In genomic region chr5:115461506-115462290, GRCh38 we compare ENCODE assay signal across 9 cellular contexts.
DNase-seq lines count a peak whose midpoint lies in the region; ATAC-seq and TF ChIP-seq lines count a peak whose summit lies in the region.
"Had no signal": no experiment of that assay in that cellular context is flagged by ENCODE, and none has a peak within 500 bp of the region (broad histone marks: within the 10 kb centered on the region; RNA-seq: fewer than 3 reads in every experiment).

No MANE protein-coding gene starts in this region.

- DNase-seq in activated T-cell treated with anti-CD3 and anti-CD28 coated beads for 24 hours (ENCODE audit: low read depth) = peak; percentile 19
- DNase-seq in activated T-cell treated with anti-CD3 and anti-CD28 coated beads for 4 hours = no peak
- peak; percentile 89 for DNase-seq in astrocyte of the spinal cord (ENCODE audit: low read depth, low spot score)
- peak; percentile 12 to 28 for DNase-seq in stimulated activated CD4-positive, alpha-beta T cell treated with anti-CD3 and anti-CD28 coated beads, Interleukin-4, amount 100 ng/mL, for 48 hours (ENCODE audit: low read depth in 2 of 2)
- no peak for DNase-seq in Ammon's horn (ENCODE audit: low spot score)
- no peak for DNase-seq in effector CD4-positive, alpha-beta T cell
- DNase-seq: lower lobe of right lung had no signal

- in situ Hi-C loops in astrocyte of the spinal cord (cut with HindIII; ENCODE audit: low sequenced_read_pairs) = no loop called here

- no peak for TF ChIP-seq CTCF in astrocyte of the spinal cord (IDR thresholded peaks at IDR 0.05; ENCODE audit: low read depth, low read length)

- peak; percentile 46 for ATAC-seq in HG03521 (IDR thresholded peaks at IDR 0.05; ENCODE audit: unreplicated experiment)
- ATAC-seq in GM19023 (IDR thresholded peaks at IDR 0.05; ENCODE audit: unreplicated experiment) = no peak

- H3K4me3 ChIP-seq in astrocyte of the spinal cord (ENCODE audit: low read depth, low read length) = no peak overlapping the region
- H3K4me3 ChIP-seq: lower lobe of right lung had no signal

Comparison
In these comparisons a context has a peak if more than half of its experiments do, and no peak if none do; other contexts are left out.
1. DNase-seq: peak in activated T-cell treated with anti-CD3 and anti-CD28 coated beads for 24 hours (single experiment), astrocyte of the spinal cord (single experiment) and stimulated activated CD4-positive, alpha-beta T cell treated with anti-CD3 and anti-CD28 coated beads, Interleukin-4, amount 100 ng/mL, for 48 hours (2 of 2); none in activated T-cell treated with anti-CD3 and anti-CD28 coated beads for 4 hours (single experiment), Ammon's horn (single experiment) and effector CD4-positive, alpha-beta T cell (single experiment).